ENCODE assay signal across 7 cellular contexts in genomic region chr5:70457093-70457492, GRCh38.
DNase-seq lines count a peak whose midpoint lies in the region; ATAC-seq and TF ChIP-seq lines count a peak whose summit lies in the region.
"Not testable (repeated sequence)": the region's sequence is repeated elsewhere in the genome, so short reads cannot be mapped to it uniquely, and the experiment has no call there.

No MANE protein-coding gene starts in this region.

- ATAC-seq in GM18858 (IDR thresholded peaks at IDR 0.05; ENCODE audit: unreplicated experiment) = peak; percentile 92
- peak; percentile 86 for ATAC-seq in GM19351 (IDR thresholded peaks at IDR 0.05; ENCODE audit: unreplicated experiment)
- peak; percentile 97 for ATAC-seq in GM21447 (IDR thresholded peaks at IDR 0.05; ENCODE audit: unreplicated experiment)
- ATAC-seq in HG02623 (IDR thresholded peaks at IDR 0.05; ENCODE audit: unreplicated experiment) = peak; percentile 81
- peak; percentile 84 for ATAC-seq in HG03025 (IDR thresholded peaks at IDR 0.05; ENCODE audit: low FRiP score, unreplicated experiment)
- peak; percentile 80 for ATAC-seq in HG03432 (IDR thresholded peaks at IDR 0.05; ENCODE audit: unreplicated experiment)
- peak; percentile 49 for ATAC-seq in activated B cell treated with CpG ODN at 0.5 μM for 24 hours (ENCODE audit: low read depth)

- not testable (repeated sequence) for H3K36me3 Mint-ChIP-seq in activated B cell treated with CpG ODN at 0.5 μM for 24 hours (ENCODE audit: low read depth)

- intact Hi-C loops in activated B cell treated with CpG ODN at 0.5 μM for 24 hours (cut with micrococcal nuclease) = not testable (repeated sequence)

- not testable (repeated sequence) for H3K4me3 Mint-ChIP-seq in activated B cell treated with CpG ODN at 0.5 μM for 24 hours

- not testable (repeated sequence) for DNase-seq in activated B cell treated with CpG ODN at 0.5 μM for 24 hours

- POLR2A ChIA-PET in activated B cell treated with CpG ODN at 0.5 μM for 24 hours (lab: Charles Lee) = not testable (repeated sequence)

- TF ChIP-seq CTCF in activated B cell treated with CpG ODN at 0.5 μM for 24 hours (IDR thresholded peaks at IDR 0.05) = not testable (repeated sequence)

- CTCF ChIA-PET in activated B cell treated with CpG ODN at 0.5 μM for 24 hours (lab: Charles Lee) = not testable (repeated sequence)

- H3K9me3 Mint-ChIP-seq in activated B cell treated with CpG ODN at 0.5 μM for 24 hours = not testable (repeated sequence)

- not testable (repeated sequence) for H3K4me1 Mint-ChIP-seq in activated B cell treated with CpG ODN at 0.5 μM for 24 hours

- H3K27me3 Mint-ChIP-seq in activated B cell treated with CpG ODN at 0.5 μM for 24 hours = not testable (repeated sequence)

- H3K27ac Mint-ChIP-seq in activated B cell treated with CpG ODN at 0.5 μM for 24 hours = not testable (repeated sequence)
